In genomic region chr17:49979748-49980479, GRCh38 we compare ENCODE assay signal across 1 cellular context.
TF ChIP-seq lines count a peak whose summit lies in the region.

No MANE protein-coding gene starts in this region.

TF ChIP-seq in WTC11, 78 proteins besides CTCF, POLR2A, EP300 and RAD21 (continued from another document):
- TF ChIP-seq, protein P1, sequence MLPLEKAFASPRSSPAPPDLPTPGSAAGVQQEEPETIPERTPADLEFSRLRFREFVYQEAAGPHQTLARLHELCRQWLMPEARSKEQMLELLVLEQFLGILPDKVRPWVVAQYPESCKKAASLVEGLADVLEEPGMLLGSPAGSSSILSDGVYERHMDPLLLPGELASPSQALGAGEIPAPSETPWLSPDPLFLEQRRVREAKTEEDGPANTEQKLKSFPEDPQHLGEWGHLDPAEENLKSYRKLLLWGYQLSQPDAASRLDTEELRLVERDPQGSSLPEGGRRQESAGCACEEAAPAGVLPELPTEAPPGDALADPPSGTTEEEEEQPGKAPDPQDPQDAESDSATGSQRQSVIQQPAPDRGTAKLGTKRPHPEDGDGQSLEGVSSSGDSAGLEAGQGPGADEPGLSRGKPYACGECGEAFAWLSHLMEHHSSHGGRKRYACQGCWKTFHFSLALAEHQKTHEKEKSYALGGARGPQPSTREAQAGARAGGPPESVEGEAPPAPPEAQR (CRISPR knock-in tag; IDR thresholded peaks at IDR 0.05): no peak
